In genomic region chr1:167438171-167439138, GRCh38 we compare ENCODE assay signal across 8 cellular contexts.
DNase-seq lines count a peak whose midpoint lies in the region; TF ChIP-seq lines count a peak whose summit lies in the region.

No MANE protein-coding gene starts in this region.

- peak overlapping the region; percentile 42 for H3K4me3 Mint-ChIP-seq in activated naive CD4-positive, alpha-beta T cell treated with anti-CD3 and anti-CD28 coated beads for 36 hours
- peak overlapping the region; percentile 11 for H3K4me3 Mint-ChIP-seq in T-helper 2 cell treated with Interferon-gamma antibody and Interleukin-4, amounts not matched to agents 5 μg/mL and 100 μg/mL, for 36 hours

- H3K4me3 ChIP-seq in esophagus muscularis mucosa (no peak overlapping the region), smooth muscle cell (no peak overlapping the region)

- peaks cover 32% of the 10 kb centered on the region for H3K36me3 Mint-ChIP-seq in activated naive CD4-positive, alpha-beta T cell treated with anti-CD3 and anti-CD28 coated beads for 36 hours (ENCODE audit: low read depth)
- peaks cover 60% of the 10 kb centered on the region for H3K36me3 Mint-ChIP-seq in T-helper 2 cell treated with Interferon-gamma antibody and Interleukin-4, amounts not matched to agents 5 μg/mL and 100 μg/mL, for 36 hours (ENCODE audit: low read depth)

- H3K4me2 ChIP-seq in smooth muscle cell: peak overlapping the region; percentile 86

- no peak for TF ChIP-seq CTCF in esophagus muscularis mucosa (IDR thresholded peaks at IDR 0.05)
- TF ChIP-seq CTCF in smooth muscle cell (IDR thresholded peaks at IDR 0.05; ENCODE audit: borderline replicate concordance, insufficient read depth, poor library complexity, severe bottlenecking): no peak

- no peaks in the 10 kb centered on the region for H3F3A ChIP-seq in smooth muscle cell (ENCODE audit: low read depth)

- H3K4me1 ChIP-seq in esophagus muscularis mucosa (peaks cover 7 to 13% (median 10%) of the 10 kb centered on the region in 4 donors), smooth muscle cell (ENCODE audit: low read depth) (peaks cover 5% of the 10 kb centered on the region)

- no peaks in the 10 kb centered on the region for H3K27me3 Mint-ChIP-seq in activated naive CD4-positive, alpha-beta T cell treated with anti-CD3 and anti-CD28 coated beads for 36 hours (ENCODE audit: low read depth)
- H3K27me3 Mint-ChIP-seq in T-helper 2 cell treated with Interferon-gamma antibody and Interleukin-4, amounts not matched to agents 5 μg/mL and 100 μg/mL, for 36 hours (ENCODE audit: low read depth): no peaks in the 10 kb centered on the region

- H3K27ac Mint-ChIP-seq in activated naive CD4-positive, alpha-beta T cell treated with anti-CD3 and anti-CD28 coated beads for 36 hours: peak overlapping the region; percentile 57
- peak overlapping the region; percentile 60 for H3K27ac Mint-ChIP-seq in T-helper 2 cell treated with Interferon-gamma antibody and Interleukin-4, amounts not matched to agents 5 μg/mL and 100 μg/mL, for 36 hours

- H3K36me3 ChIP-seq in esophagus muscularis mucosa (no peaks in the 10 kb centered on the region), smooth muscle cell (ENCODE audit: low read depth) (no peaks in the 10 kb centered on the region)

- H3K9ac ChIP-seq in smooth muscle cell (ENCODE audit: low read depth): no peak overlapping the region

- CTCF ChIA-PET in activated naive CD4-positive, alpha-beta T cell treated with anti-CD3 and anti-CD28 coated beads for 36 hours (lab: Charles Lee): interaction anchor here (0.6 to 2.2 kb wide), 19 partner anchors 9 to 370 kb away, joined by 3 to 13 read pairs (median 3); partner anchors contain the start of gene CD247

- intact Hi-C loops in activated naive CD4-positive, alpha-beta T cell treated with anti-CD3 and anti-CD28 coated beads for 36 hours (cut with micrococcal nuclease): loop anchor here (2.0 to 10.0 kb wide), 2 partner anchors 216 to 524 kb away; no protein-coding TSS in a partner anchor
- intact Hi-C loops in esophagus muscularis mucosa (cut with DNase I): no loop called here

- no peak overlapping the region for H2AFZ ChIP-seq in smooth muscle cell (ENCODE audit: low read depth)

- H3K27ac ChIP-seq in esophagus muscularis mucosa (replicated peaks in 1 of 4) (no peak overlapping the region), smooth muscle cell (ENCODE audit: low read depth) (no peak overlapping the region), substantia nigra (ENCODE audit: low read depth, low read length, poor library complexity, severe bottlenecking) (no peak overlapping the region)

- H3K27me3 ChIP-seq in esophagus muscularis mucosa (peaks cover 0 to 24% (median 4%) of the 10 kb centered on the region in 4 donors), smooth muscle cell (ENCODE audit: low read depth) (peaks cover 20% of the 10 kb centered on the region)

- no peaks in the 10 kb centered on the region for H3K9me3 Mint-ChIP-seq in activated naive CD4-positive, alpha-beta T cell treated with anti-CD3 and anti-CD28 coated beads for 36 hours
- no peaks in the 10 kb centered on the region for H3K9me3 Mint-ChIP-seq in T-helper 2 cell treated with Interferon-gamma antibody and Interleukin-4, amounts not matched to agents 5 μg/mL and 100 μg/mL, for 36 hours

- TF ChIP-seq POLR2A in esophagus muscularis mucosa (IDR thresholded peaks at IDR 0.05; ENCODE audit: low read depth): no peak

- H3K79me2 ChIP-seq in smooth muscle cell (ENCODE audit: low read depth): no peaks in the 10 kb centered on the region

- peaks cover 70% of the 10 kb centered on the region for H3K4me1 Mint-ChIP-seq in activated naive CD4-positive, alpha-beta T cell treated with anti-CD3 and anti-CD28 coated beads for 36 hours (ENCODE audit: low read depth)
- peaks cover 47% of the 10 kb centered on the region for H3K4me1 Mint-ChIP-seq in T-helper 2 cell treated with Interferon-gamma antibody and Interleukin-4, amounts not matched to agents 5 μg/mL and 100 μg/mL, for 36 hours (ENCODE audit: low read depth)

- TF ChIP-seq EP300 in esophagus muscularis mucosa (IDR thresholded peaks at IDR 0.05): no peak

- H4K20me1 ChIP-seq in smooth muscle cell (ENCODE audit: low read depth): no peaks in the 10 kb centered on the region

- H3K9me3 ChIP-seq in esophagus muscularis mucosa: no peaks in the 10 kb centered on the region
- no peaks in the 10 kb centered on the region for H3K9me3 ChIP-seq in smooth muscle cell (replicated peaks; ENCODE audit: low read depth)

- WGBS in esophagus muscularis mucosa: 84% methylated on average over 17 of the region's 17 CpGs
- 91% methylated on average over 17 of the region's 17 CpGs for WGBS in smooth muscle cell (ENCODE audit: low lambda C conversion rate)

- DNase-seq in activated naive CD4-positive, alpha-beta T cell treated with anti-CD3 and anti-CD28 coated beads for 36 hours: no peak
- no peak for DNase-seq in activated naive CD4-positive, alpha-beta T cell treated with anti-CD3 and anti-CD28 coated beads, Interleukin-2, amount 50 U/mL, for 16 hours
- no peak for DNase-seq in T-helper 2 cell treated with Interferon-gamma antibody and Interleukin-4, amounts not matched to agents 5 μg/mL and 100 μg/mL, for 36 hours (ENCODE audit: low spot score)
- DNase-seq in esophagus muscularis mucosa (ENCODE audit: extremely low spot score) (peak; percentile 82), smooth muscle cell (lab: John Stamatoyannopoulos, UW; ENCODE audit: unreplicated experiment) (no peak), NCI-H2081 (lab: John Stamatoyannopoulos, UW) (no peak), NCI-H524 treated with DMSO at 0.1 percent for 48 hours (lab: John Stamatoyannopoulos, UW) (no peak), substantia nigra (lab: John Stamatoyannopoulos, UW) (no peak)
